In the genomic region with DNA sequence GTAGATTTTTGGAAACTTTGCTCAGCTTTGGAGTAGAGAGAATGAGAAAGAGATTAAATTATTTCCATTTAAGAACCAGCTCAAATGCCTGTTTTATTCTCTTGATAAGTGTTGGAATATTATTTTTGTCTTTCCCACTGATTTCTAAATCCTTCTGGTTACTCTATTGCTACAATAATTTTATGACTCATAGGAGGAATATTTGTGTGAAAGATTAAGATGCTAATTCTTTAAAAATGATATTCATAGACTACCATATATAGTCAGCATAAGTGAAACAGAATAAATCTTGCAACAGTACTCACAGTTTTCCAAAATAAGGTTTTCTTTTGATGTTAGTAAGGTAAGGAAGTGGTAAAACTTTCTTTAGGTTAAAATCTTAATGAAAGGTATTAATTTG, we compare ENCODE assay signal across 13 cellular contexts.
DNase-seq lines count a peak whose midpoint lies in the region; ATAC-seq and TF ChIP-seq lines count a peak whose summit lies in the region.
"Had no signal": no experiment of that assay in that cellular context is flagged by ENCODE, and none has a peak within 500 bp of the region (broad histone marks: within the 10 kb centered on the region; RNA-seq: fewer than 3 reads in every experiment).

No MANE protein-coding gene starts in this region.

- intact Hi-C loops in PC-9 (cut with micrococcal nuclease; ENCODE audit: unreplicated experiment) (no loop called here), esophagus muscularis mucosa (cut with DNase I) (loop anchor here (10.0 kb wide), 1 partner anchor 56 kb away; a partner anchor contains a TSS), uterus (cut with DNase I; ENCODE audit: low total_unique reads) (no loop called here)

- H3K27me3 ChIP-seq in PC-9 (ENCODE audit: insufficient read depth, low read depth) (no peaks in the 10 kb centered on the region), esophagus muscularis mucosa (no peaks in the 10 kb centered on the region), uterus (no peaks in the 10 kb centered on the region), Peyer's patch (no peaks in the 10 kb centered on the region)
- H3K27me3 ChIP-seq in effector memory CD4-positive, alpha-beta T cell (replicated peaks; ENCODE audit: control insufficient read depth, insufficient read depth, low read length, poor library complexity, severe bottlenecking), result peaks cover 4% of the 10 kb centered on the region

- H3K27ac Mint-ChIP-seq in mesothelial cell of epicardium, result peak overlapping the region; percentile 95
- H3K27ac Mint-ChIP-seq: effector memory CD8-positive, alpha-beta T cell had no signal

- H3K79me2 ChIP-seq in PC-9 (ENCODE audit: low read depth), result peaks cover 96% of the 10 kb centered on the region

- TF ChIP-seq POLR2A in esophagus muscularis mucosa (IDR thresholded peaks at IDR 0.05; ENCODE audit: low read depth) (no peak), uterus (IDR thresholded peaks at IDR 0.05) (no peak), Peyer's patch (IDR thresholded peaks at IDR 0.05) (no peak)

- no peaks in the 10 kb centered on the region for H4K20me1 ChIP-seq in PC-9 (ENCODE audit: insufficient read depth)

- H3K4me2 ChIP-seq in PC-9, result peak overlapping the region; percentile 60

- peaks cover 25% of the 10 kb centered on the region for H3K36me3 Mint-ChIP-seq in mesothelial cell of epicardium

- CTCF ChIA-PET in PC-9 (lab: Charles Lee), result no interaction called here

- H3F3A ChIP-seq in PC-9 (ENCODE audit: insufficient read depth, low read depth), result peaks cover 41% of the 10 kb centered on the region

- TF ChIP-seq EP300 in esophagus muscularis mucosa (IDR thresholded peaks at IDR 0.05), result no peak

- TF ChIP-seq CTCF in PC-9 (conservative IDR thresholded peaks at IDR 0.05) (no peak), esophagus muscularis mucosa (IDR thresholded peaks at IDR 0.05) (no peak), mesothelial cell of epicardium (IDR thresholded peaks at IDR 0.05; ENCODE audit: unreplicated experiment) (no peak), uterus (IDR thresholded peaks at IDR 0.05) (no peak), Peyer's patch (IDR thresholded peaks at IDR 0.05) (no peak)

- H3K9me3 Mint-ChIP-seq in mesothelial cell of epicardium, result no peaks in the 10 kb centered on the region
- H3K9me3 Mint-ChIP-seq: effector memory CD8-positive, alpha-beta T cell had no signal

- BruUV-seq in PC-9 (replicated peaks; lab: Mats Ljungman, UMichigan), result no TSS peak

- H2AFZ ChIP-seq in PC-9, result no peak overlapping the region

- H3K9me2 ChIP-seq in PC-9 (ENCODE audit: insufficient read depth), result no peaks in the 10 kb centered on the region

- H3K27ac ChIP-seq in PC-9 (peak overlapping the region; percentile 82), esophagus muscularis mucosa (replicated peaks in 1 of 4) (peak overlapping the region; percentile 15 to 58 (median 50)), uterus (peak overlapping the region; percentile 80 to 83), Peyer's patch (peak overlapping the region in 2 of 4 donors; percentile 5 to 23)
- H3K27ac ChIP-seq in effector memory CD4-positive, alpha-beta T cell (ENCODE audit: insufficient read depth, low read length, poor library complexity, severe bottlenecking), result no peak overlapping the region

- POLR2A ChIA-PET in PC-9 (lab: Charles Lee; ENCODE audit: unreplicated experiment), result interaction anchor here (0.6 kb wide), 1 partner anchor 26 kb away, joined by 6 read pairs; no protein-coding TSS in a partner anchor

- H3K9me3 ChIP-seq in PC-9 (ENCODE audit: insufficient read depth, low read depth), result no peaks in the 10 kb centered on the region; the same call in 1 of the 2 replicates
- no peaks in the 10 kb centered on the region for H3K9me3 ChIP-seq in esophagus muscularis mucosa
- H3K9me3 ChIP-seq in uterus, result no peaks in the 10 kb centered on the region
- H3K9me3 ChIP-seq in effector memory CD4-positive, alpha-beta T cell (ENCODE audit: control insufficient read depth, low read length), result no peaks in the 10 kb centered on the region
- H3K9me3 ChIP-seq in Peyer's patch, result no peaks in the 10 kb centered on the region
- H3K9me3 ChIP-seq: HAP-1 had no signal

- peaks cover 66% of the 10 kb centered on the region for H3K4me1 ChIP-seq in PC-9 (replicated peaks; ENCODE audit: insufficient read depth)
- peaks cover 0 to 42% (median 33%) of the 10 kb centered on the region in 4 donors for H3K4me1 ChIP-seq in esophagus muscularis mucosa
- H3K4me1 ChIP-seq in uterus, result peaks cover 0 to 10% of the 10 kb centered on the region in 2 donors
- H3K4me1 ChIP-seq in effector memory CD4-positive, alpha-beta T cell (ENCODE audit: control insufficient read depth, insufficient read depth, low read length, poor library complexity, severe bottlenecking), result no peaks in the 10 kb centered on the region
- peaks cover 0 to 5% (median 0%) of the 10 kb centered on the region in 4 donors for H3K4me1 ChIP-seq in Peyer's patch
- H3K4me1 ChIP-seq: HAP-1 had no signal

- ATAC-seq in GM18907 (IDR thresholded peaks at IDR 0.05; ENCODE audit: unreplicated experiment), result no peak
- ATAC-seq: effector memory CD8-positive, alpha-beta T cell; Panc1 had no signal

- H3K36me3 ChIP-seq in PC-9 (ENCODE audit: low read depth) (peaks cover 51% of the 10 kb centered on the region), esophagus muscularis mucosa (peaks cover 0 to 14% (median 7%) of the 10 kb centered on the region in 4 donors), uterus (no peaks in the 10 kb centered on the region), Peyer's patch (peaks cover 0 to 4% (median 0%) of the 10 kb centered on the region in 3 donors)
- no peaks in the 10 kb centered on the region for H3K36me3 ChIP-seq in effector memory CD4-positive, alpha-beta T cell (ENCODE audit: control insufficient read depth, insufficient read depth, low read length)
- H3K36me3 ChIP-seq: HAP-1 had no signal

- DNase-seq in PC-9, result peak in 1 of 2 experiments; percentile 86
- no peak for DNase-seq in esophagus muscularis mucosa (ENCODE audit: extremely low spot score)
- no peak for DNase-seq in mesothelial cell of epicardium (ENCODE audit: low spot score in 2 of 2, unreplicated experiment in 2 of 2)
- DNase-seq in uterus, result no peak
- DNase-seq in effector memory CD4-positive, alpha-beta T cell, result no peak
- no peak for DNase-seq in Peyer's patch
- no peak for DNase-seq in RPMI8226
- DNase-seq: activated CD4-positive, CD25-positive, alpha-beta regulatory T cell; effector memory CD8-positive, alpha-beta T cell; NCI-H1092 treated with DMSO at 0.1 percent for 48 hours had no signal

- no peaks in the 10 kb centered on the region for H3K27me3 Mint-ChIP-seq in mesothelial cell of epicardium (ENCODE audit: low read depth)

- no peak overlapping the region for H3K4me3 Mint-ChIP-seq in mesothelial cell of epicardium
- H3K4me3 Mint-ChIP-seq: effector memory CD8-positive, alpha-beta T cell had no signal

- H3K4me3 ChIP-seq in PC-9, result peak overlapping the region; percentile 19; the same call in 1 of the 2 replicates
- H3K4me3 ChIP-seq in esophagus muscularis mucosa, result no peak overlapping the region
- H3K4me3 ChIP-seq in uterus, result no peak overlapping the region
- no peak overlapping the region for H3K4me3 ChIP-seq in effector memory CD4-positive, alpha-beta T cell (ENCODE audit: insufficient read depth, low read depth, low read length, poor library complexity, severe bottlenecking)
- H3K4me3 ChIP-seq in Peyer's patch, result no peak overlapping the region
- H3K4me3 ChIP-seq: HAP-1 had no signal

- peaks cover 32% of the 10 kb centered on the region for H3K4me1 Mint-ChIP-seq in mesothelial cell of epicardium
